ENCODE assay signal across 1 cellular context in genomic region chr9:132185164-132186009, GRCh38.
TF ChIP-seq lines count a peak whose summit lies in the region.

No MANE protein-coding gene starts in this region.

TF ChIP-seq in GM23338, 12 proteins besides CTCF, POLR2A, EP300 and RAD21 (continued from another document):
- no peak for TF ChIP-seq ZNF462 (CRISPR knock-in tag; IDR thresholded peaks at IDR 0.05)
- no peak for TF ChIP-seq ZNF331 (CRISPR knock-in tag; IDR thresholded peaks at IDR 0.05; ENCODE audit: low read depth)
- no peak for TF ChIP-seq NANOG (IDR thresholded peaks at IDR 0.05; ENCODE audit: borderline replicate concordance)
- no peak for TF ChIP-seq JUNB (IDR thresholded peaks at IDR 0.05; ENCODE audit: unreplicated experiment)
- no peak for TF ChIP-seq CREB1 (CRISPR knock-in tag; IDR thresholded peaks at IDR 0.05; ENCODE audit: low read depth)
- no peak for TF ChIP-seq REST (IDR thresholded peaks at IDR 0.05; ENCODE audit: unreplicated experiment)
- TF ChIP-seq EZH2phosphoT487 (IDR thresholded peaks at IDR 0.05; ENCODE audit: unreplicated experiment): no peak
- TF ChIP-seq EZH2 (IDR thresholded peaks at IDR 0.05; ENCODE audit: low read depth, unreplicated experiment): no peak
- TF ChIP-seq STAT1 (IDR thresholded peaks at IDR 0.05; ENCODE audit: unreplicated experiment): no peak
- TF ChIP-seq ETS1 (IDR thresholded peaks at IDR 0.05): no peak
- TF ChIP-seq ZNF114 (CRISPR knock-in tag; IDR thresholded peaks at IDR 0.05): no peak
